Comparison of ENCODE assay signal across 27 cellular contexts in genomic region chr7:11473220-11473619, GRCh38.
"Had no signal": no experiment of that assay in that cellular context is flagged by ENCODE, and none has a peak within 500 bp of the region (broad histone marks: within the 10 kb centered on the region; RNA-seq: fewer than 3 reads in every experiment).

No MANE protein-coding gene starts in this region.

- H3K27me3 ChIP-seq: stomach, suprapubic skin, testis, thyroid gland, tibial artery, tibial nerve, transverse colon, upper lobe of left lung, upper lobe of right lung, uterus, vagina had no signal

- H3K36me3 ChIP-seq: stomach, suprapubic skin, thoracic aorta, thyroid gland, tibial artery, tibial nerve, transverse colon, upper lobe of left lung, upper lobe of right lung, uterus, vagina had no signal

- H3K27ac Mint-ChIP-seq: stimulated activated effector memory CD8-positive, alpha-beta T cell treated with anti-CD3 and anti-CD28 coated beads, Interleukin-12 subunit alpha, Interleukin-12 subunit beta, amount 100 ng/mL, for 72 hours; stimulated activated memory B cell treated with anti-CD40 and anti-IgM and Interleukin-4, amounts not matched to agents 10 μg/mL and 1 μg/mL and 100 μg/mL, for 72 hours; stimulated activated naive B cell treated with anti-CD40 and anti-IgM and Interleukin-4, amounts not matched to agents 10 μg/mL and 1 μg/mL and 100 μg/mL, for 72 hours; stimulated activated naive CD8-positive, alpha-beta T cell treated with anti-CD3 and anti-CD28 coated beads, Interleukin-15, amount 100 ng/mL, for 72 hours; stimulated activated naive CD8-positive, alpha-beta T cell treated with anti-CD3 and anti-CD28 coated beads, Interleukin-15, Interleukin-2, amounts not matched to agents 100 ng/mL and 50 ng/mL, for 24 hours; type B pancreatic cell had no signal

- H3K9me3 Mint-ChIP-seq: stimulated activated naive B cell treated with anti-CD40 and anti-IgM and Interleukin-4, amounts not matched to agents 10 μg/mL and 1 μg/mL and 100 μg/mL, for 72 hours; stimulated activated naive CD8-positive, alpha-beta T cell treated with anti-CD3 and anti-CD28 coated beads, Interleukin-15, amount 100 ng/mL, for 72 hours; stimulated activated naive CD8-positive, alpha-beta T cell treated with anti-CD3 and anti-CD28 coated beads, Interleukin-15, Interleukin-2, amounts not matched to agents 100 ng/mL and 50 ng/mL, for 24 hours; type B pancreatic cell had no signal

- H3K36me3 Mint-ChIP-seq: stimulated activated effector memory CD8-positive, alpha-beta T cell treated with anti-CD3 and anti-CD28 coated beads, Interleukin-12 subunit alpha, Interleukin-12 subunit beta, amount 100 ng/mL, for 72 hours; stimulated activated memory B cell treated with anti-CD40 and anti-IgM and Interleukin-4, amounts not matched to agents 10 μg/mL and 1 μg/mL and 100 μg/mL, for 72 hours; stimulated activated naive B cell treated with anti-CD40 and anti-IgM and Interleukin-4, amounts not matched to agents 10 μg/mL and 1 μg/mL and 100 μg/mL, for 72 hours; type B pancreatic cell had no signal

- H3K27ac ChIP-seq: stomach, suprapubic skin, testis, thoracic aorta, tibial artery, tibial nerve, transverse colon, upper lobe of left lung, upper lobe of right lung, uterus, vagina had no signal

- H3K4me1 ChIP-seq: suprapubic skin, testis, tibial artery, upper lobe of left lung, upper lobe of right lung, vagina had no signal

- H3K9me3 ChIP-seq: stomach, suprapubic skin, testis, thoracic aorta, thyroid gland, tibial artery, tibial nerve, transverse colon, upper lobe of left lung, upper lobe of right lung, uterus, vagina had no signal

- DNase-seq: stimulated activated CD4-positive, alpha-beta T cell treated with anti-CD3 and anti-CD28 coated beads, Interleukin-2, amount 100 ng/mL, for 48 hours; stimulated activated CD4-positive, alpha-beta T cell treated with anti-CD3 and anti-CD28 coated beads, Interleukin-4, amount 100 ng/mL, for 1 hour; stimulated activated CD4-positive, alpha-beta T cell treated with anti-CD3 and anti-CD28 coated beads, Interleukin-4, amount 100 ng/mL, for 24 hours; stimulated activated CD4-positive, alpha-beta T cell treated with anti-CD3 and anti-CD28 coated beads, Interleukin-4, amount 100 ng/mL, for 4 hours; stimulated activated CD8-positive, alpha-beta memory T cell treated with anti-CD3 and anti-CD28 coated beads, Interleukin-4, amount 100 ng/mL, for 48 hours; stimulated activated naive B cell treated with anti-CD40 and anti-IgM and Interleukin-4, amounts not matched to agents 10 μg/mL and 1 μg/mL and 100 μg/mL, for 72 hours; stimulated activated naive CD4-positive, alpha-beta T cell; stimulated activated naive CD4-positive, alpha-beta T cell treated with Interleukin-2 at 50 U/mL for 16 hours; stimulated activated naive CD8-positive, alpha-beta T cell treated with anti-CD3 and anti-CD28 coated beads, Interleukin-15, amount 100 ng/mL, for 72 hours; stimulated activated naive CD8-positive, alpha-beta T cell treated with anti-CD3 and anti-CD28 coated beads, Interleukin-15, Interleukin-2, amounts not matched to agents 100 U/mL and 50 U/mL, for 24 hours; stomach; substantia nigra; testis; thyroid gland; tibial artery; transverse colon; upper lobe of left lung; upper lobe of right lung; uterus had no signal

- ATAC-seq: stimulated activated effector memory CD8-positive, alpha-beta T cell treated with anti-CD3 and anti-CD28 coated beads, Interleukin-12 subunit alpha, Interleukin-12 subunit beta, amount 100 ng/mL, for 72 hours; stimulated activated memory B cell treated with anti-CD40 and anti-IgM and Interleukin-4, amounts not matched to agents 10 μg/mL and 1 μg/mL and 100 μg/mL, for 72 hours; stimulated activated naive B cell treated with anti-CD40 and anti-IgM and Interleukin-4, amounts not matched to agents 10 μg/mL and 1 μg/mL and 100 μg/mL, for 72 hours; stimulated activated naive CD8-positive, alpha-beta T cell treated with anti-CD3 and anti-CD28 coated beads, Interleukin-15, amount 100 ng/mL, for 72 hours; stimulated activated naive CD8-positive, alpha-beta T cell treated with anti-CD3 and anti-CD28 coated beads, Interleukin-15, Interleukin-2, amounts not matched to agents 100 U/mL and 50 U/mL, for 24 hours; upper lobe of right lung had no signal

- H3K4me3 ChIP-seq: stomach, suprapubic skin, testis, thoracic aorta, thyroid gland, tibial artery, tibial nerve, transverse colon, upper lobe of left lung, upper lobe of right lung, uterus, vagina had no signal
